Comparison of ENCODE assay signal across 8 cellular contexts in the genomic region with DNA sequence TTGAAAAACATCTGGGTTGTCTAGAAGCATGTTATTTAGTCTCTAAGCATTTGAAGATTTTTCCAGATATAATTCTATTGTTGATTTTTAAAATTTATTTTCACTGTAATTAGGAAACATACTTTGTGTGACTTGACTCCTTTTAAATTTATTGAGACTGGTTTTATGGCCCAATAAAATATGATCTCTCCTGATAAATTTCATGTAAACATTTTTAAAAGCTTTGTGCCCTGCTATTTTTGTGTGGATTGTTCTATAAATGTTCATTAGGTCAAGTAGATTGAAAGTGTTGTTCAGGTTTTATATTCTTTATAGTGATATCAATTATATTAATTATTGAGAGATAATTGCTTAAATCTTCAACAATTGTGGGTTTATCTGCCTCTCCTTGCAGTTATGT.
"Had no signal": no experiment of that assay in that cellular context is flagged by ENCODE, and none has a peak within 500 bp of the region (broad histone marks: within the 10 kb centered on the region; RNA-seq: fewer than 3 reads in every experiment).

No MANE protein-coding gene starts in this region.

- H3K27ac ChIP-seq: HL-60, KMS-11 had no signal

- H3K4me3 ChIP-seq: K562 had no signal

- DNase-seq: IMR-90, KBM-7, KG1 had no signal

- ATAC-seq: HepG2, K562 had no signal

- FAIRE-seq: HepG2, HTR-8/SVneo, K562 had no signal
